ENCODE assay signal across 1 cellular context in genomic region chr1:224513383-224513782, GRCh38.
TF ChIP-seq lines count a peak whose summit lies in the region.

No MANE protein-coding gene starts in this region.

TF ChIP-seq in GM23338, 12 proteins besides CTCF, POLR2A, EP300 and RAD21 (continued from another document):
- TF ChIP-seq ZNF462 (CRISPR knock-in tag; IDR thresholded peaks at IDR 0.05) (no peak), ETS1 (IDR thresholded peaks at IDR 0.05) (no peak), ZNF331 (CRISPR knock-in tag; IDR thresholded peaks at IDR 0.05; ENCODE audit: low read depth) (no peak), CREB1 (CRISPR knock-in tag; IDR thresholded peaks at IDR 0.05; ENCODE audit: low read depth) (no peak), POLR2AphosphoS5 (IDR thresholded peaks at IDR 0.05; ENCODE audit: low read depth) (no peak), ZNF114 (CRISPR knock-in tag; IDR thresholded peaks at IDR 0.05) (no peak)
- TF ChIP-seq, protein P1, sequence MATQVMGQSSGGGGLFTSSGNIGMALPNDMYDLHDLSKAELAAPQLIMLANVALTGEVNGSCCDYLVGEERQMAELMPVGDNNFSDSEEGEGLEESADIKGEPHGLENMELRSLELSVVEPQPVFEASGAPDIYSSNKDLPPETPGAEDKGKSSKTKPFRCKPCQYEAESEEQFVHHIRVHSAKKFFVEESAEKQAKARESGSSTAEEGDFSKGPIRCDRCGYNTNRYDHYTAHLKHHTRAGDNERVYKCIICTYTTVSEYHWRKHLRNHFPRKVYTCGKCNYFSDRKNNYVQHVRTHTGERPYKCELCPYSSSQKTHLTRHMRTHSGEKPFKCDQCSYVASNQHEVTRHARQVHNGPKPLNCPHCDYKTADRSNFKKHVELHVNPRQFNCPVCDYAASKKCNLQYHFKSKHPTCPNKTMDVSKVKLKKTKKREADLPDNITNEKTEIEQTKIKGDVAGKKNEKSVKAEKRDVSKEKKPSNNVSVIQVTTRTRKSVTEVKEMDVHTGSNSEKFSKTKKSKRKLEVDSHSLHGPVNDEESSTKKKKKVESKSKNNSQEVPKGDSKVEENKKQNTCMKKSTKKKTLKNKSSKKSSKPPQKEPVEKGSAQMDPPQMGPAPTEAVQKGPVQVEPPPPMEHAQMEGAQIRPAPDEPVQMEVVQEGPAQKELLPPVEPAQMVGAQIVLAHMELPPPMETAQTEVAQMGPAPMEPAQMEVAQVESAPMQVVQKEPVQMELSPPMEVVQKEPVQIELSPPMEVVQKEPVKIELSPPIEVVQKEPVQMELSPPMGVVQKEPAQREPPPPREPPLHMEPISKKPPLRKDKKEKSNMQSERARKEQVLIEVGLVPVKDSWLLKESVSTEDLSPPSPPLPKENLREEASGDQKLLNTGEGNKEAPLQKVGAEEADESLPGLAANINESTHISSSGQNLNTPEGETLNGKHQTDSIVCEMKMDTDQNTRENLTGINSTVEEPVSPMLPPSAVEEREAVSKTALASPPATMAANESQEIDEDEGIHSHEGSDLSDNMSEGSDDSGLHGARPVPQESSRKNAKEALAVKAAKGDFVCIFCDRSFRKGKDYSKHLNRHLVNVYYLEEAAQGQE (IDR thresholded peaks at IDR 0.05; ENCODE audit: unreplicated experiment): no peak
